ENCODE assay signal across 2 cellular contexts in genomic region chr19:580274-580835, GRCh38.
A peak's percentile ranks its signal among the peaks of the same experiment; 100 is the strongest.
TF ChIP-seq lines count a peak whose summit lies in the region.

No MANE protein-coding gene starts in this region.

TF ChIP-seq in HEK293, 187 proteins besides CTCF, POLR2A, EP300 and RAD21:
- TF ChIP-seq GLIS1 (tag by site-specific recombination; IDR thresholded peaks at IDR 0.05) (peak; percentile 47), BCL6B (tag by site-specific recombination; IDR thresholded peaks at IDR 0.05) (no peak), ZNF623 (tag by site-specific recombination; IDR thresholded peaks at IDR 0.05) (no peak), ZIC2 (tag by site-specific recombination; IDR thresholded peaks at IDR 0.05) (peak; percentile 40), IKZF3 (tag by site-specific recombination; IDR thresholded peaks at IDR 0.05) (0 out of 2 replicates have a peak, but pooled peaks have one; percentile 32), ZNF341 (tag by site-specific recombination; IDR thresholded peaks at IDR 0.05; ENCODE audit: low read depth) (0 out of 2 replicates have a peak, but pooled peaks have one; percentile 26)
- TF ChIP-seq, protein P1, sequence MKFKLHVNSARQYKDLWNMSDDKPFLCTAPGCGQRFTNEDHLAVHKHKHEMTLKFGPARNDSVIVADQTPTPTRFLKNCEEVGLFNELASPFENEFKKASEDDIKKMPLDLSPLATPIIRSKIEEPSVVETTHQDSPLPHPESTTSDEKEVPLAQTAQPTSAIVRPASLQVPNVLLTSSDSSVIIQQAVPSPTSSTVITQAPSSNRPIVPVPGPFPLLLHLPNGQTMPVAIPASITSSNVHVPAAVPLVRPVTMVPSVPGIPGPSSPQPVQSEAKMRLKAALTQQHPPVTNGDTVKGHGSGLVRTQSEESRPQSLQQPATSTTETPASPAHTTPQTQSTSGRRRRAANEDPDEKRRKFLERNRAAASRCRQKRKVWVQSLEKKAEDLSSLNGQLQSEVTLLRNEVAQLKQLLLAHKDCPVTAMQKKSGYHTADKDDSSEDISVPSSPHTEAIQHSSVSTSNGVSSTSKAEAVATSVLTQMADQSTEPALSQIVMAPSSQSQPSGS (tag by site-specific recombination; IDR thresholded peaks at IDR 0.05; ENCODE audit: low read depth) = no peak

TF ChIP-seq in GM12878, 131 proteins besides CTCF, POLR2A, EP300 and RAD21:
- TF ChIP-seq FOXM1 (IDR thresholded peaks at IDR 0.05; ENCODE audit: low read depth, low read length) = no peak
- no peak for TF ChIP-seq POLR2AphosphoS5 (IDR thresholded peaks at IDR 0.05; ENCODE audit: low read length)
- TF ChIP-seq MTA2 (IDR thresholded peaks at IDR 0.05; ENCODE audit: low read depth) = no peak
- TF ChIP-seq, protein P2, sequence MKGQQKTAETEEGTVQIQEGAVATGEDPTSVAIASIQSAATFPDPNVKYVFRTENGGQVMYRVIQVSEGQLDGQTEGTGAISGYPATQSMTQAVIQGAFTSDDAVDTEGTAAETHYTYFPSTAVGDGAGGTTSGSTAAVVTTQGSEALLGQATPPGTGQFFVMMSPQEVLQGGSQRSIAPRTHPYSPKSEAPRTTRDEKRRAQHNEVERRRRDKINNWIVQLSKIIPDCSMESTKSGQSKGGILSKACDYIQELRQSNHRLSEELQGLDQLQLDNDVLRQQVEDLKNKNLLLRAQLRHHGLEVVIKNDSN (IDR thresholded peaks at IDR 0.05; ENCODE audit: borderline replicate concordance, extremely low read length, insufficient read depth, low read depth, low read length) = no peak
- TF ChIP-seq, protein P3, sequence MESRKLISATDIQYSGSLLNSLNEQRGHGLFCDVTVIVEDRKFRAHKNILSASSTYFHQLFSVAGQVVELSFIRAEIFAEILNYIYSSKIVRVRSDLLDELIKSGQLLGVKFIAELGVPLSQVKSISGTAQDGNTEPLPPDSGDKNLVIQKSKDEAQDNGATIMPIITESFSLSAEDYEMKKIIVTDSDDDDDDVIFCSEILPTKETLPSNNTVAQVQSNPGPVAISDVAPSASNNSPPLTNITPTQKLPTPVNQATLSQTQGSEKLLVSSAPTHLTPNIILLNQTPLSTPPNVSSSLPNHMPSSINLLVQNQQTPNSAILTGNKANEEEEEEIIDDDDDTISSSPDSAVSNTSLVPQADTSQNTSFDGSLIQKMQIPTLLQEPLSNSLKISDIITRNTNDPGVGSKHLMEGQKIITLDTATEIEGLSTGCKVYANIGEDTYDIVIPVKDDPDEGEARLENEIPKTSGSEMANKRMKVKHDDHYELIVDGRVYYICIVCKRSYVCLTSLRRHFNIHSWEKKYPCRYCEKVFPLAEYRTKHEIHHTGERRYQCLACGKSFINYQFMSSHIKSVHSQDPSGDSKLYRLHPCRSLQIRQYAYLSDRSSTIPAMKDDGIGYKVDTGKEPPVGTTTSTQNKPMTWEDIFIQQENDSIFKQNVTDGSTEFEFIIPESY (IDR thresholded peaks at IDR 0.05) = no peak
- TF ChIP-seq POLR2AphosphoS2 (IDR thresholded peaks at IDR 0.05; ENCODE audit: low read depth, low read length) = 0 out of 2 replicates have a peak, but pooled peaks have one; percentile 10
- TF ChIP-seq RFX5 (IDR thresholded peaks at IDR 0.05; ENCODE audit: low read depth, low read length) = no peak
